In the genomic region with DNA sequence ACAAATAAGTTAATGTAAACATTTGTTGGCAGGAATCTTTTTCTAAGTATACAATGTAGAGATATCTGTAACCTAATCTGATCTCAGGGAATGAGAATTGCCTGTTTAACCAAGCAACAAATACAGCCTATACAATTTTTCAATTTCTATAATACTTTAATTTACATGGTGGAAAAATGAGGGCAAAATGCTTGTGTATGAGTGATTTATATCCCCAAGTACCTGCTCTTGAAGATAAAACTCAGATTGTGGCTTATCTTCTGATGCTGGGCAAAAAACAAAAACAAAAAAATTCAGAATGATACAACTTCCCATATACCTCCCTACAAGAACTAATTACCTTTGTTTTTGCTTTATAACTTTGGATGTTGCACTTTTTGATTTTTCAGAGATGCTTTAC, we compare ENCODE assay signal across 13 cellular contexts. TPM values are rescaled to one million over a fixed set of nuclear protein-coding genes. Genes with fewer than 3 reads are reported as not detected.
DNase-seq lines count a peak whose midpoint lies in the region; ATAC-seq and TF ChIP-seq lines count a peak whose summit lies in the region.
"Had no signal": no experiment of that assay in that cellular context is flagged by ENCODE, and none has a peak within 500 bp of the region (broad histone marks: within the 10 kb centered on the region; RNA-seq: fewer than 3 reads in every experiment).

No MANE protein-coding gene starts in this region.

- H3K27me3 ChIP-seq in fibroblast of lung (ENCODE audit: control insufficient read depth, insufficient read depth, low read length): no peaks in the 10 kb centered on the region
- H3K27me3 ChIP-seq in skeletal muscle satellite cell (ENCODE audit: control insufficient read depth, insufficient read depth, low read length): no peaks in the 10 kb centered on the region
- H3K27me3 ChIP-seq: testis had no signal

- H3K4me3 Mint-ChIP-seq in activated naive CD4-positive, alpha-beta T cell treated with anti-CD3 and anti-CD28 coated beads, Interleukin-2, amount 10 ng/mL, durations not matched to agents 7 days and 5 days: peak overlapping the region; percentile 15
- H3K4me3 Mint-ChIP-seq in T-helper 17 cell: no peak overlapping the region

- H3K27me3 Mint-ChIP-seq in activated naive CD4-positive, alpha-beta T cell treated with anti-CD3 and anti-CD28 coated beads, Interleukin-2, amount 10 ng/mL, durations not matched to agents 7 days and 5 days: no peaks in the 10 kb centered on the region
- H3K27me3 Mint-ChIP-seq in T-helper 17 cell: no peaks in the 10 kb centered on the region

- H3K4me1 Mint-ChIP-seq in activated naive CD4-positive, alpha-beta T cell treated with anti-CD3 and anti-CD28 coated beads, Interleukin-2, amount 10 ng/mL, durations not matched to agents 7 days and 5 days: peaks cover 68% of the 10 kb centered on the region
- peaks cover 51% of the 10 kb centered on the region for H3K4me1 Mint-ChIP-seq in T-helper 17 cell

- H3K9ac ChIP-seq in fibroblast of lung (ENCODE audit: insufficient read depth, low read length) (no peak overlapping the region), skeletal muscle satellite cell (ENCODE audit: low read depth, low read length) (no peak overlapping the region)

- H3K9me3 Mint-ChIP-seq in activated naive CD4-positive, alpha-beta T cell treated with anti-CD3 and anti-CD28 coated beads, Interleukin-2, amount 10 ng/mL, durations not matched to agents 7 days and 5 days: no peaks in the 10 kb centered on the region

- no peak overlapping the region for H3K27ac ChIP-seq in fibroblast of lung (ENCODE audit: insufficient read depth, low read length)
- H3K27ac ChIP-seq: left ventricle myocardium inferior, testis had no signal

- peaks cover 69% of the 10 kb centered on the region for H3K79me2 ChIP-seq in fibroblast of lung (ENCODE audit: control insufficient read depth, insufficient read depth, low read length)

- peaks cover under 1% of the 10 kb centered on the region for H3K36me3 ChIP-seq in fibroblast of lung (ENCODE audit: control insufficient read depth, insufficient read depth, low read length)
- H3K36me3 ChIP-seq in skeletal muscle satellite cell (ENCODE audit: insufficient read depth, low read length): peaks cover 13% of the 10 kb centered on the region

- peak overlapping the region; percentile 98 for H3K4me2 ChIP-seq in fibroblast of lung (ENCODE audit: extremely low read depth, insufficient read depth, low read length)
- peak overlapping the region; percentile 83 for H3K4me2 ChIP-seq in skeletal muscle satellite cell (ENCODE audit: low read length)

- no peak overlapping the region for H2AFZ ChIP-seq in fibroblast of lung (ENCODE audit: low read length)

- H4K20me1 ChIP-seq in fibroblast of lung (ENCODE audit: control insufficient read depth, extremely low read depth, insufficient read depth, low read length): peaks cover 5% of the 10 kb centered on the region

- H3K4me1 ChIP-seq in fibroblast of lung (ENCODE audit: control insufficient read depth, extremely low read depth, insufficient read depth, low read length) (peaks cover 10% of the 10 kb centered on the region), skeletal muscle satellite cell (ENCODE audit: control insufficient read depth, insufficient read depth, low read length) (peaks cover 37% of the 10 kb centered on the region)

- no peak for TF ChIP-seq CTCF in fibroblast of lung (conservative IDR thresholded peaks at IDR 0.05 in 1 of 2, IDR thresholded peaks at IDR 0.05 in 1 of 2; ENCODE audit: low read depth in 1 of 2, low read length in 2 of 2)

- CTCF ChIA-PET in activated naive CD4-positive, alpha-beta T cell treated with anti-CD3 and anti-CD28 coated beads, Interleukin-2, amount 10 ng/mL, durations not matched to agents 7 days and 5 days (lab: Charles Lee): no interaction called here

- peaks cover 46% of the 10 kb centered on the region for H3K36me3 Mint-ChIP-seq in activated naive CD4-positive, alpha-beta T cell treated with anti-CD3 and anti-CD28 coated beads, Interleukin-2, amount 10 ng/mL, durations not matched to agents 7 days and 5 days
- peaks cover 12% of the 10 kb centered on the region for H3K36me3 Mint-ChIP-seq in T-helper 17 cell (ENCODE audit: low read depth)

- peak overlapping the region in 3 of 4 experiments; percentile 90 to 94 (median 90) for H3K4me3 ChIP-seq in fibroblast of lung (replicated peaks in 1 of 4; ENCODE audit: control extremely low read depth in 1 of 4, insufficient read depth in 1 of 4, low read depth in 3 of 4, low read length in 4 of 4)
- H3K4me3 ChIP-seq in skeletal muscle satellite cell (ENCODE audit: low read length): no peak overlapping the region
- H3K4me3 ChIP-seq: testis had no signal

- H3K27ac Mint-ChIP-seq in activated naive CD4-positive, alpha-beta T cell treated with anti-CD3 and anti-CD28 coated beads, Interleukin-2, amount 10 ng/mL, durations not matched to agents 7 days and 5 days: no peak overlapping the region
- H3K27ac Mint-ChIP-seq in T-helper 17 cell: peak overlapping the region; percentile 21

- ATAC-seq in T-helper 17 cell: no peak
- no peak for ATAC-seq in HG03108 (IDR thresholded peaks at IDR 0.05; ENCODE audit: unreplicated experiment)
- ATAC-seq in GM19395 (IDR thresholded peaks at IDR 0.05; ENCODE audit: unreplicated experiment): no peak
- no peak for ATAC-seq in GM18867 (IDR thresholded peaks at IDR 0.05; ENCODE audit: unreplicated experiment)

- no peak for DNase-seq in activated naive CD4-positive, alpha-beta T cell treated with anti-CD3 and anti-CD28 coated beads, Interleukin-2, amount 10 ng/mL, durations not matched to agents 7 days and 5 days
- no peak for DNase-seq in activated naive CD4-positive, alpha-beta T cell treated with Interleukin-2 at 50 U/mL for 16 hours
- DNase-seq in T-helper 17 cell (no peak), fibroblast of lung (ENCODE audit: low read depth in 2 of 2) (no peak)
- DNase-seq: GDM1, left ventricle myocardium inferior, NCI-H2029, retina, testis had no signal

- no peaks in the 10 kb centered on the region for H3K9me3 ChIP-seq in T-helper 17 cell (ENCODE audit: control insufficient read depth, low read length, poor library complexity, severe bottlenecking)
- H3K9me3 ChIP-seq in fibroblast of lung (ENCODE audit: control insufficient read depth, insufficient read depth, low read depth, low read length): no peaks in the 10 kb centered on the region
- H3K9me3 ChIP-seq in skeletal muscle satellite cell (replicated peaks; ENCODE audit: low read length): no peaks in the 10 kb centered on the region
- H3K9me3 ChIP-seq: left ventricle myocardium inferior, testis had no signal

RNA-seq across cellular contexts. Expression of a gene that starts 2.2 kb away (rescaled TPM):
- total RNA-seq in T-helper 17 cell (100 to 1,000 TPM; 114 to 120 TPM), fibroblast of lung (116 and 124 TPM in 2 replicates)
- 95.2 and 96.3 TPM in 2 replicates for polyA plus RNA-seq in fibroblast of lung
- polyA plus RNA-seq in fibroblast of lung (2012): 41.5 and 53.4 TPM in 2 replicates
- polyA minus RNA-seq in fibroblast of lung (ENCODE audit: low replicate concordance): 81.5 and 82.0 TPM in 2 replicates
- 97.4 and 98.4 TPM in 2 replicates for total RNA-seq in skeletal muscle satellite cell (2012; rRNA removed)
